In the genomic region with DNA sequence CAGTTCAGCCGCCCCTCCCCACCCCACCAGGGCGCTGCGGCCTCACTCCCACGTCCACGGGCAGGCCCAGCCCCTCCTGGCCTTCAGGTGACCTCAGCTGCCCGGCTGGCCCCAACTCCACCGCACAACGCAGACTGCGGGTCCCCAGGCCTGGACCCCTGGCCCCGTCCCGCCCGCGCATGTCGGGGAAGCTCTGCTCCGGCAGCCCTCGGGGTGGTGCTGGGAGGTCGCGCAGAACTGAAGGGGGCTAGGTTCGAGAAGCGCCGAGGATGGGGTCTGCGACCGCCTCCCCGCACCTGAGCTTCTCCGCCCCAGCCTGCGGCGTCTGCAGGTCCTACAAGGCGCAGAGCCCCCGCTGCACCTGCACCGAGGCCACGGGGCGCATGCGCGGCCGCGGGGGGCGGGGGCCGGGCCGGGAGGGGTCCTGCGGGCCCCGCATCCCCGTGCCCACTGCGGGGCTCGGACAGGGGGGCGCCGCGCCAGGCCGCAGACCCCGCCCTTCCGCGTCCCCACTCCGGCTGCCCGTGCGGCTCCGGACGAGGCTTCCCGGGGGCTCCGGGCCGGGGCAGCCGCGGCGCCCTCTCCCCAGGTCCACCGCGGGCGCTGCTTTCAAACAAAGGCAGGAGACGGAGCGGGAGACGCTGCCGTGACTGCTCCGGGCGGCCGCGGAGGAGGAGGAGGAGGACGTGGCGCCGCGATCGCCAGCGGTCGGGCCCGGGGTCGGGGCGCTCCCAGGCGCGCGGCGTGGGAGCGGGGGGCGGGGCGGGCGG, we compare ENCODE assay signal across 9 cellular contexts. TPM values are rescaled to one million over a fixed set of nuclear protein-coding genes. Genes with fewer than 3 reads are reported as not detected.
DNase-seq lines count a peak whose midpoint lies in the region; ATAC-seq and TF ChIP-seq lines count a peak whose summit lies in the region.
"Had no signal": no experiment of that assay in that cellular context is flagged by ENCODE, and none has a peak within 500 bp of the region (broad histone marks: within the 10 kb centered on the region; RNA-seq: fewer than 3 reads in every experiment).

No MANE protein-coding gene starts in this region.

- H3K4me3 ChIP-seq in right atrium auricular region (peak overlapping the region; percentile 56 to 57), spleen (peak overlapping the region in 7 of 8 donors; percentile 30 to 78 (median 46))

- WGBS in spleen, 5 donors = 1 to 7% (median 2%) methylated on average over 17 to 91 of the region's 91 CpGs; no CpG with 5 or more reads in 1 of the 5 donors

- peak; percentile 54 for DNase-seq in NCI-H1436 (lab: John Stamatoyannopoulos, UW)
- DNase-seq in NCI-H1436 treated with DMSO at 0.1 percent for 48 hours (lab: John Stamatoyannopoulos, UW) = no peak
- peak in 1 of 34 experiments; percentile 16 for DNase-seq in T-cell
- DNase-seq in right atrium auricular region (ENCODE audit: low spot score) = no peak
- DNase-seq in spleen = peak; percentile 68
- no peak for DNase-seq in NCI-H524 treated with DMSO at 0.1 percent for 48 hours (lab: John Stamatoyannopoulos, UW)
- no peak for DNase-seq in GM19240 (ENCODE audit: insufficient read length, low spot score)
- no peak for DNase-seq in epidermal melanocyte (ENCODE audit: insufficient read length, low spot score)

- H3K4me1 Mint-ChIP-seq in T-cell = peaks cover 0 to 7% (median 2%) of the 10 kb centered on the region in 3 donors

- H3K4me1 ChIP-seq in right atrium auricular region (peaks cover 0 to 15% of the 10 kb centered on the region in 2 donors), spleen (peaks cover 0 to 31% (median 20%) of the 10 kb centered on the region in 6 donors)

- H3K27ac Mint-ChIP-seq in T-cell = no peak overlapping the region

- ATAC-seq in T-cell (replicated peaks in 1 of 4) = peak; percentile 21 to 56 (median 32)

- no peaks in the 10 kb centered on the region for H3K9me3 Mint-ChIP-seq in T-cell

- POLR2A ChIA-PET in T-cell (lab: Charles Lee) = no interaction called here

- peaks cover 0 to 6% of the 10 kb centered on the region in 2 donors for H3K27me3 ChIP-seq in right atrium auricular region
- H3K27me3 ChIP-seq in spleen (replicated peaks in 1 of 7) = peaks cover 0 to 94% (median 46%) of the 10 kb centered on the region in 7 donors

- H3K36me3 ChIP-seq in right atrium auricular region (no peaks in the 10 kb centered on the region), spleen (no peaks in the 10 kb centered on the region)

- peak overlapping the region in 2 of 3 donors; percentile 28 to 61 for H3K4me3 Mint-ChIP-seq in T-cell

- H3K27ac ChIP-seq in right atrium auricular region = no peak overlapping the region
- no peak overlapping the region for H3K27ac ChIP-seq in spleen
- H3K27ac ChIP-seq: KMS-11 had no signal

- TF ChIP-seq POLR2A in spleen (IDR thresholded peaks at IDR 0.05) = no peak

- TF ChIP-seq CTCF in right atrium auricular region (IDR thresholded peaks at IDR 0.05) (no peak), spleen (IDR thresholded peaks at IDR 0.05 in 8 of 11, conservative IDR thresholded peaks at IDR 0.05 in 3 of 11) (no peak)

- H3K27me3 Mint-ChIP-seq in T-cell = peaks cover 27 to 46% of the 10 kb centered on the region in 2 donors

- H3K36me3 Mint-ChIP-seq in T-cell = no peaks in the 10 kb centered on the region

- CTCF ChIA-PET in T-cell (lab: Charles Lee) = no interaction called here

- intact Hi-C loops in spleen (cut with DNase I; ENCODE audit: low total_unique reads) = no loop called here

- no peaks in the 10 kb centered on the region for H3K9me3 ChIP-seq in right atrium auricular region
- no peaks in the 10 kb centered on the region for H3K9me3 ChIP-seq in spleen

RNA-seq across cellular contexts. Expression of gene NAT8L, which starts 0.7 kb away (rescaled TPM):
- under 1 TPM in 4 of 5 donors, not detected in 1; 0.06 to 0.35 (median 0.11) TPM for total RNA-seq in T-cell
- 1 to 10 TPM; 3.0 to 3.2 TPM for total RNA-seq in right atrium auricular region
- total RNA-seq in spleen = 1 to 10 TPM in 4 of 7 donors, under 1 TPM in 3; 0.50 to 3.1 (median 1.3) TPM
- polyA plus RNA-seq in spleen = under 1 TPM; 0.13 to 0.80 (median 0.29) TPM

RNA-seq across cellular contexts. Expression of gene NELFA, which starts 49.7 kb away (rescaled TPM):
- total RNA-seq in T-cell (10 to 100 TPM; 40.7 to 55.1 (median 46.2) TPM), right atrium auricular region (10 to 100 TPM in 1 of 2 donors, 1 to 10 TPM in 1; 8.0 to 12.7 TPM), spleen (10 to 100 TPM; 20.2 to 36.6 (median 31.5) TPM)
- polyA plus RNA-seq in spleen = 10 to 100 TPM; 19.9 to 29.6 (median 20.1) TPM

Comparison
In these comparisons a context has a peak if more than half of its experiments do, and no peak if none do; other contexts are left out.
1. DNase-seq: peak in NCI-H1436 (single experiment) and spleen (single experiment); none in NCI-H1436 treated with DMSO at 0.1 percent for 48 hours (single experiment), right atrium auricular region (single experiment), NCI-H524 treated with DMSO at 0.1 percent for 48 hours (single experiment), GM19240 (single experiment) and epidermal melanocyte (single experiment).